15 cellular contexts compared by ENCODE assay signal in genomic region chr13:41344358-41344757, GRCh38.
"Had no signal": no experiment of that assay in that cellular context is flagged by ENCODE, and none has a peak within 500 bp of the region (broad histone marks: within the 10 kb centered on the region; RNA-seq: fewer than 3 reads in every experiment).

No MANE protein-coding gene starts in this region.

- ATAC-seq: activated CD4-positive, alpha-beta T cell treated with anti-CD3 and anti-CD28 coated beads for 36 hours; activated CD8-positive, alpha-beta T cell treated with anti-CD3 and anti-CD28 coated beads for 36 hours; heart right ventricle had no signal

- FAIRE-seq: astrocyte, bronchial epithelial cell, frontal cortex, islet of Langerhans had no signal

- H3K4me3 Mint-ChIP-seq: activated CD4-positive, alpha-beta T cell treated with anti-CD3 and anti-CD28 coated beads for 36 hours; activated CD8-positive, alpha-beta T cell treated with anti-CD3 and anti-CD28 coated beads for 36 hours; T-helper 1 cell treated with Interleukin-12 subunit alpha and Interleukin-12 subunit beta and Interleukin-4 antibody, amounts not matched to agents 30 μg/mL and 1 μg/mL, for 36 hours had no signal

- H3K27ac Mint-ChIP-seq: activated CD4-positive, alpha-beta T cell treated with anti-CD3 and anti-CD28 coated beads for 36 hours; T-helper 1 cell treated with Interleukin-12 subunit alpha and Interleukin-12 subunit beta and Interleukin-4 antibody, amounts not matched to agents 30 μg/mL and 1 μg/mL, for 36 hours had no signal

- DNase-seq: activated CD4-positive, alpha-beta T cell treated with anti-CD3 and anti-CD28 coated beads for 36 hours; activated CD8-positive, alpha-beta T cell treated with anti-CD3 and anti-CD28 coated beads for 36 hours; activated gamma-delta T cell; activated T-cell treated with anti-CD3 and anti-CD28 coated beads, Interleukin-2, amount 50 U/mL, for 48 hours; dermis blood vessel endothelial cell; heart right ventricle; midbrain; stimulated activated CD4-positive, alpha-beta T cell treated with anti-CD3 and anti-CD28 coated beads, Interleukin-4, amount 100 ng/mL, for 24 hours; stimulated activated naive CD4-positive, alpha-beta T cell; WERI-Rb-1 had no signal

- H3K27me3 Mint-ChIP-seq: activated CD4-positive, alpha-beta T cell treated with anti-CD3 and anti-CD28 coated beads for 36 hours; activated CD8-positive, alpha-beta T cell treated with anti-CD3 and anti-CD28 coated beads for 36 hours had no signal

- H3K9me3 Mint-ChIP-seq: T-helper 1 cell treated with Interleukin-12 subunit alpha and Interleukin-12 subunit beta and Interleukin-4 antibody, amounts not matched to agents 30 μg/mL and 1 μg/mL, for 36 hours had no signal
